Comparison of ENCODE assay signal across 9 cellular contexts in the genomic region with DNA sequence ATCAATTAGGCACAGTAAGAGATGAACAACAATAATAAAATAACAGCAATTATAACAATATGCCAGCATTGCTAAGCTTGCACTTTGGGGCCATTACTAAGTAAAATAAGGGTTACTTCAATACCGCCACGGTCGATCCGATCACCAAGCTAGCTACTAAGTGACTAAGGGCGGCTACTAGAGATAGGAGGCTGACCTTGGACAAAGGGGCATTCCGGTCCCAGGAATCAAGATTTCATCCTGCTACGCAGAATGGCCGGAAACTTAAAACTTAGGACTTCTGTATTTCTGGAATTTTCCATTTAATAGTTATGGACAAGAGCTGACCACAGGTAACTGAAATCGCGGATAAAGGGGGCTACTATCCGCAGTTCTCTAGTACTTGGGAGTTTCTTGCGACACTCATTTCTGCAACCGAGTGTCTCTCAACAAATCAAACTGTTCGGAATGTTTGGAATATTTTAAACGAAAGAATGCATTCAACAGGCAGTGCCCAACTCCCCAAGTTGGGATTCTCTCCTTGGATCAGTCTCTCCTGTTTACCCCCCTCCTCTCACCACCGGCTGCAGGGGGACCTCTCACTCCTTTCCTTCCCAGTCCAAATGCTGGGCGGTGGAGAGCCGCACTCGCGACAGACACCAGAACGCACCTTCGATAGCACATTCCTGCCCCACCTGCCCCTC. TPM values are rescaled to one million over a fixed set of nuclear protein-coding genes. Genes with fewer than 3 reads are reported as not detected.
A peak's percentile ranks its signal among the peaks of the same experiment; 100 is the strongest.
DNase-seq lines count a peak whose midpoint lies in the region; ATAC-seq and TF ChIP-seq lines count a peak whose summit lies in the region.
"Had no signal": no experiment of that assay in that cellular context is flagged by ENCODE, and none has a peak within 500 bp of the region (broad histone marks: within the 10 kb centered on the region; RNA-seq: fewer than 3 reads in every experiment).

No MANE protein-coding gene starts in this region.

- H3K4me1 Mint-ChIP-seq in T-helper 1 cell treated with Interleukin-12 subunit alpha and Interleukin-12 subunit beta and Interleukin-4 antibody, amounts not matched to agents 30 μg/mL and 1 μg/mL, for 36 hours (ENCODE audit: low read depth): peaks cover 23% of the 10 kb centered on the region
- peaks cover 25% of the 10 kb centered on the region for H3K4me1 Mint-ChIP-seq in activated CD4-positive, alpha-beta memory T cell treated with anti-CD3 and anti-CD28 coated beads for 36 hours (ENCODE audit: low read depth)

- H3K27me3 Mint-ChIP-seq in T-helper 1 cell treated with Interleukin-12 subunit alpha and Interleukin-12 subunit beta and Interleukin-4 antibody, amounts not matched to agents 30 μg/mL and 1 μg/mL, for 36 hours (ENCODE audit: low read depth): peaks cover 26% of the 10 kb centered on the region
- peaks cover 6% of the 10 kb centered on the region for H3K27me3 Mint-ChIP-seq in activated CD4-positive, alpha-beta memory T cell treated with anti-CD3 and anti-CD28 coated beads for 36 hours

- no peak for ATAC-seq in GM21825 (IDR thresholded peaks at IDR 0.05; ENCODE audit: unreplicated experiment)
- no peak for ATAC-seq in GM19023 (IDR thresholded peaks at IDR 0.05; ENCODE audit: unreplicated experiment)

- no peaks in the 10 kb centered on the region for H3K9me3 Mint-ChIP-seq in T-helper 1 cell treated with Interleukin-12 subunit alpha and Interleukin-12 subunit beta and Interleukin-4 antibody, amounts not matched to agents 30 μg/mL and 1 μg/mL, for 36 hours
- no peaks in the 10 kb centered on the region for H3K9me3 Mint-ChIP-seq in activated CD4-positive, alpha-beta memory T cell treated with anti-CD3 and anti-CD28 coated beads for 36 hours

- H3K9me3 ChIP-seq in cardiac muscle cell (ENCODE audit: low read depth): no peaks in the 10 kb centered on the region
- no peaks in the 10 kb centered on the region for H3K9me3 ChIP-seq in prostate gland

- H3K4me3 ChIP-seq in cardiac muscle cell: peak overlapping the region; percentile 69
- H3K4me3 ChIP-seq in prostate gland: peak overlapping the region; percentile 67 to 82

- CTCF ChIA-PET in activated CD4-positive, alpha-beta memory T cell treated with anti-CD3 and anti-CD28 coated beads for 36 hours (lab: Charles Lee): interaction anchor here (1.6 kb wide), 1 partner anchor 256 kb away, joined by 4 read pairs; no protein-coding TSS in a partner anchor

- 26% methylated on average over 22 of the region's 22 CpGs for WGBS in prostate gland

- H3K27ac ChIP-seq in cardiac muscle cell: peak overlapping the region; percentile 72
- peak overlapping the region; percentile 73 to 95 for H3K27ac ChIP-seq in prostate gland

- no peaks in the 10 kb centered on the region for H3K36me3 Mint-ChIP-seq in T-helper 1 cell treated with Interleukin-12 subunit alpha and Interleukin-12 subunit beta and Interleukin-4 antibody, amounts not matched to agents 30 μg/mL and 1 μg/mL, for 36 hours (ENCODE audit: low read depth)
- no peaks in the 10 kb centered on the region for H3K36me3 Mint-ChIP-seq in activated CD4-positive, alpha-beta memory T cell treated with anti-CD3 and anti-CD28 coated beads for 36 hours

- no peak for TF ChIP-seq POLR2A in prostate gland (IDR thresholded peaks at IDR 0.05)

- intact Hi-C loops in activated CD4-positive, alpha-beta memory T cell treated with anti-CD3 and anti-CD28 coated beads for 36 hours (cut with micrococcal nuclease): no loop called here
- intact Hi-C loops in prostate gland (cut with DNase I): no loop called here

- H3K27me3 ChIP-seq in cardiac muscle cell: peaks cover 9% of the 10 kb centered on the region
- H3K27me3 ChIP-seq in prostate gland (replicated peaks; ENCODE audit: insufficient read depth): no peaks in the 10 kb centered on the region

- POLR2A ChIA-PET in activated CD4-positive, alpha-beta memory T cell treated with anti-CD3 and anti-CD28 coated beads for 36 hours (lab: Charles Lee): interaction anchor here (0.6 kb wide), 1 partner anchor 101 kb away, joined by 3 read pairs; no protein-coding TSS in a partner anchor

- peak overlapping the region; percentile 69 for H3K27ac Mint-ChIP-seq in T-helper 1 cell treated with Interleukin-12 subunit alpha and Interleukin-12 subunit beta and Interleukin-4 antibody, amounts not matched to agents 30 μg/mL and 1 μg/mL, for 36 hours
- no peak overlapping the region for H3K27ac Mint-ChIP-seq in activated CD4-positive, alpha-beta memory T cell treated with anti-CD3 and anti-CD28 coated beads for 36 hours

- H3K36me3 ChIP-seq in cardiac muscle cell (no peaks in the 10 kb centered on the region), prostate gland (no peaks in the 10 kb centered on the region)

- H3K4me1 ChIP-seq in cardiac muscle cell (ENCODE audit: low read depth) (peaks cover 9% of the 10 kb centered on the region), prostate gland (replicated peaks) (peaks cover 3% of the 10 kb centered on the region)

- H3K4me3 Mint-ChIP-seq in T-helper 1 cell treated with Interleukin-12 subunit alpha and Interleukin-12 subunit beta and Interleukin-4 antibody, amounts not matched to agents 30 μg/mL and 1 μg/mL, for 36 hours: peak overlapping the region; percentile 88
- peak overlapping the region; percentile 82 for H3K4me3 Mint-ChIP-seq in activated CD4-positive, alpha-beta memory T cell treated with anti-CD3 and anti-CD28 coated beads for 36 hours

- no peak for DNase-seq in T-helper 1 cell
- no peak for DNase-seq in activated CD4-positive, alpha-beta memory T cell treated with anti-CD3 and anti-CD28 coated beads for 36 hours
- DNase-seq in cardiac muscle cell (ENCODE audit: low read depth in 1 of 2, low spot score in 1 of 2): peak; percentile 41 to 44
- DNase-seq in prostate gland (ENCODE audit: low spot score): no peak
- DNase-seq in NCI-H2171 (lab: John Stamatoyannopoulos, UW): no peak
- DNase-seq: DND-41 had no signal

- TF ChIP-seq CTCF in cardiac muscle cell (IDR thresholded peaks at IDR 0.05; ENCODE audit: low read depth, low read length) (no peak), prostate gland (IDR thresholded peaks at IDR 0.05) (no peak)

RNA-seq across cellular contexts. Expression of gene HEBP1, which starts 0.6 kb away (rescaled TPM):
- 10 to 100 TPM; 20.5 to 22.4 TPM for total RNA-seq in activated CD4-positive, alpha-beta memory T cell treated with anti-CD3 and anti-CD28 coated beads for 36 hours
- total RNA-seq in cardiac muscle cell (15.3 and 31.2 TPM in 2 replicates), prostate gland (10 to 100 TPM; 30.0 to 40.3 TPM)
- polyA plus RNA-seq in cardiac muscle cell: 44.1 and 70.0 TPM in 2 replicates

RNA-seq across cellular contexts. Expression of gene FAM234B, which starts 44.8 kb away (rescaled TPM):
- total RNA-seq in activated CD4-positive, alpha-beta memory T cell treated with anti-CD3 and anti-CD28 coated beads for 36 hours: 1 to 10 TPM; 6.8 TPM
- 6.4 and 6.9 TPM in 2 replicates for total RNA-seq in cardiac muscle cell
- 4.5 and 5.0 TPM in 2 replicates for polyA plus RNA-seq in cardiac muscle cell
- 10 to 100 TPM; 14.7 to 24.3 TPM for total RNA-seq in prostate gland

RNA-seq across cellular contexts. Expression of gene GPRC5D, which starts 47.4 kb away (rescaled TPM):
- under 1 TPM in 1 of 2 experiments, not detected in 1; 0.46 TPM for total RNA-seq in activated CD4-positive, alpha-beta memory T cell treated with anti-CD3 and anti-CD28 coated beads for 36 hours
- total RNA-seq in cardiac muscle cell: not detected in 2 replicates
- 0.35 TPM in 1 of 2 replicates, not detected in the other for polyA plus RNA-seq in cardiac muscle cell
- total RNA-seq in prostate gland: not detected

Comparison
In these comparisons a context has a peak if more than half of its experiments do, and no peak if none do; other contexts are left out.
1. DNase-seq: peak in cardiac muscle cell (2 of 2); none in T-helper 1 cell (0 of 5), activated CD4-positive, alpha-beta memory T cell treated with anti-CD3 and anti-CD28 coated beads for 36 hours (single experiment), prostate gland (single experiment) and NCI-H2171 (single experiment).